In genomic region chr16:27222499-27223225, GRCh38 we compare ENCODE assay signal across 13 cellular contexts. TPM values are rescaled to one million over a fixed set of nuclear protein-coding genes. Genes with fewer than 3 reads are reported as not detected.
DNase-seq lines count a peak whose midpoint lies in the region; ATAC-seq, FAIRE-seq and TF ChIP-seq lines count a peak whose summit lies in the region.
"Had no signal": no experiment of that assay in that cellular context is flagged by ENCODE, and none has a peak within 500 bp of the region (broad histone marks: within the 10 kb centered on the region; RNA-seq: fewer than 3 reads in every experiment).

No MANE protein-coding gene starts in this region.

- FAIRE-seq in H54 (lab: Jason Lieb, UNC) = no peak
- FAIRE-seq: keratinocyte had no signal

- ATAC-seq in SK-N-SH treated with all-trans-retinoic acid at 6 μM for 48 hours (peak; percentile 12), right cardiac atrium (peak; percentile 70 to 81), HG03571 (IDR thresholded peaks at IDR 0.05; ENCODE audit: unreplicated experiment) (no peak)

- 27% methylated on average over 24 of the region's 24 CpGs for WGBS in right cardiac atrium
- 48 to 60% (median 55%) methylated on average over 13 to 24 of the region's 24 CpGs for WGBS in stomach, 5 donors

- no peak for TF ChIP-seq POLR2A in H54 (IDR thresholded peaks at IDR 0.05; ENCODE audit: low read depth, low read length)
- no peak for TF ChIP-seq POLR2A in stomach (IDR thresholded peaks at IDR 0.05)

- DNase-seq in H54 (ENCODE audit: insufficient read length, low spot score) (peak; percentile 88), right cardiac atrium (peak; percentile 83 to 91 (median 89)), stomach (peak; percentile 38)
- DNase-seq in activated CD4-positive, alpha-beta T cell treated with anti-CD3 and anti-CD28 coated beads, Interleukin-2, amount 50 U/mL, for 4 hours = no peak
- DNase-seq in stimulated activated CD4-positive, alpha-beta T cell treated with anti-CD3 and anti-CD28 coated beads, Interleukin-1b, Interleukin-23, amount 100 ng/mL, for 48 hours = no peak
- DNase-seq: HCEC 1CT; stimulated activated CD4-positive, alpha-beta T cell treated with anti-CD3 and anti-CD28 coated beads, Interleukin-2, amount 100 ng/mL, for 48 hours; T-cell had no signal

- intact Hi-C loops in right cardiac atrium (cut with DNase I) = no loop called here
- intact Hi-C loops in stomach (cut with DNase I; ENCODE audit: low total_unique reads) = no loop called here

- H3K4me3 ChIP-seq in right cardiac atrium (ENCODE audit: low read length) (no peak overlapping the region), stomach (no peak overlapping the region)
- H3K4me3 ChIP-seq: ascending aorta had no signal

- no peak for TF ChIP-seq CTCF in stomach (IDR thresholded peaks at IDR 0.05)

- H3K9me3 ChIP-seq in right cardiac atrium (ENCODE audit: control insufficient read depth, low read length) = no peaks in the 10 kb centered on the region
- no peaks in the 10 kb centered on the region for H3K9me3 ChIP-seq in stomach
- H3K9me3 ChIP-seq: ascending aorta had no signal

- TF ChIP-seq EP300 in stomach (IDR thresholded peaks at IDR 0.05) = peak; percentile 66

- H3K4me1 ChIP-seq in right cardiac atrium (ENCODE audit: control insufficient read depth, insufficient read depth, low read length) (peaks cover 7% of the 10 kb centered on the region), stomach (peaks cover 28 to 43% (median 38%) of the 10 kb centered on the region in 4 donors)

- peaks cover 0 to 57% (median 50%) of the 10 kb centered on the region in 4 donors for H3K36me3 ChIP-seq in stomach

- peak overlapping the region; percentile 15 for H3K27ac ChIP-seq in right cardiac atrium (ENCODE audit: low read length)
- peak overlapping the region; percentile 52 to 83 (median 73) for H3K27ac ChIP-seq in stomach
- H3K27ac ChIP-seq: KMS-11 had no signal

- H3K27me3 ChIP-seq in right cardiac atrium (ENCODE audit: control insufficient read depth, insufficient read depth) (no peaks in the 10 kb centered on the region), stomach (no peaks in the 10 kb centered on the region)
- H3K27me3 ChIP-seq: ascending aorta had no signal

TF ChIP-seq in SK-N-SH treated with all-trans-retinoic acid at 6 μM for 48 hours, 23 proteins besides CTCF, POLR2A, EP300 and RAD21:
- TF ChIP-seq POU6F1 (CRISPR knock-in tag; IDR thresholded peaks at IDR 0.05; ENCODE audit: borderline replicate concordance, low read depth) (no peak), ZC3H10 (CRISPR knock-in tag; IDR thresholded peaks at IDR 0.05) (no peak), ZNF565 (CRISPR knock-in tag; conservative IDR thresholded peaks at IDR 0.05; ENCODE audit: low read depth) (no peak), CSRNP3 (CRISPR knock-in tag; IDR thresholded peaks at IDR 0.05) (no peak), RARB (CRISPR knock-in tag; IDR thresholded peaks at IDR 0.05) (no peak), ZNF8 (CRISPR knock-in tag; IDR thresholded peaks at IDR 0.05) (no peak), ESRRG (CRISPR knock-in tag; IDR thresholded peaks at IDR 0.05) (no peak), ZFP3 (CRISPR knock-in tag; IDR thresholded peaks at IDR 0.05) (no peak), SNAI2 (CRISPR knock-in tag; IDR thresholded peaks at IDR 0.05) (no peak), ISL1 (CRISPR knock-in tag; IDR thresholded peaks at IDR 0.05) (no peak), PPARA (CRISPR knock-in tag; IDR thresholded peaks at IDR 0.05; ENCODE audit: borderline replicate concordance) (no peak), TCF4 (CRISPR knock-in tag; IDR thresholded peaks at IDR 0.05; ENCODE audit: borderline replicate concordance) (no peak), ARNTL (CRISPR knock-in tag; IDR thresholded peaks at IDR 0.05; ENCODE audit: borderline replicate concordance, low read depth) (no peak)

RNA-seq across cellular contexts. Expression of gene KDM8, which starts 19.3 kb away (rescaled TPM):
- total RNA-seq in right cardiac atrium (1 to 10 TPM; 3.2 to 6.1 (median 5.1) TPM), stomach (10 to 100 TPM in 1 of 5 donors, 1 to 10 TPM in 4; 1.4 to 58.3 (median 3.1) TPM)
- polyA plus RNA-seq in right cardiac atrium (3.1 TPM), stomach (1 to 10 TPM; 2.7 to 3.5 (median 2.7) TPM)

RNA-seq across cellular contexts. Expression of gene NSMCE1, which starts 45.9 kb away (rescaled TPM):
- total RNA-seq in right cardiac atrium = 10 to 100 TPM; 27.3 to 36.8 (median 29.3) TPM
- 40.1 TPM for polyA plus RNA-seq in right cardiac atrium
- 100 to 1,000 TPM in 1 of 5 donors, 10 to 100 TPM in 3, 1 to 10 TPM in 1; 9.3 to 120 (median 24.1) TPM for total RNA-seq in stomach
- 10 to 100 TPM; 53.5 to 67.0 (median 66.0) TPM for polyA plus RNA-seq in stomach

Comparison
In these comparisons a context has a peak if more than half of its experiments do, and no peak if none do; other contexts are left out.
1. DNase-seq: peak in H54 (single experiment), right cardiac atrium (3 of 3) and stomach (single experiment); none in activated CD4-positive, alpha-beta T cell treated with anti-CD3 and anti-CD28 coated beads, Interleukin-2, amount 50 U/mL, for 4 hours (0 of 2) and stimulated activated CD4-positive, alpha-beta T cell treated with anti-CD3 and anti-CD28 coated beads, Interleukin-1b, Interleukin-23, amount 100 ng/mL, for 48 hours (single experiment).